In the genomic region with DNA sequence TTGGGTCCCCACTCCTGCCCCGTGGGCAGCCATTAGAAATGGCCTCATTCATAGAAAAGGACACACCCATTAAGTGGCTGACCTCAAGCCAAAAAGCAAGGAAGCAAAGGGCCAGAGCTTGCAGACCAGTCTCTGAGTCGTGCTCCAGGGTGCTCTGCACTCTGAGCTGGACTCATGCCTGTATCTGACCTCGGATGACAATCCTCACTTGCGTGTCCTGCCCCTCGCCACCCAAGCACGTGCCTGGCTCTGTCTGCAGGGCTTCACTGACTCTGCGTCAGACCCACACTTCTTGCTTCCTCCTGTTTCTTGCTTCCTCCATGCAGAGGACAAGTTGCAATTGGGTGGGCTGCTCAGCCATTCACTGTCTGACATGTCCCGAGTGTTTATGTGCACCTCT, we compare ENCODE assay signal across 16 cellular contexts.
"Had no signal": no experiment of that assay in that cellular context is flagged by ENCODE, and none has a peak within 500 bp of the region (broad histone marks: within the 10 kb centered on the region; RNA-seq: fewer than 3 reads in every experiment).

No MANE protein-coding gene starts in this region.

- H3K4me3 Mint-ChIP-seq: activated naive CD8-positive, alpha-beta T cell; activated T-helper 1 cell treated with anti-CD3 and anti-CD28 coated beads, Interleukin-12 subunit alpha, Interleukin-12 subunit beta, Interleukin-2, Interleukin-4 antibody, amounts not matched to agents 30 ng/mL and 10 ng/mL and 1 ng/mL, durations not matched to agents 14 hours and 24 hours and 36 hours; effector memory CD8-positive, alpha-beta T cell; natural killer cell; stimulated activated naive CD8-positive, alpha-beta T cell treated with anti-CD3 and anti-CD28 coated beads, Interleukin-15, Interleukin-2, amounts not matched to agents 100 ng/mL and 50 ng/mL, for 24 hours had no signal

- H3K36me3 ChIP-seq: esophagus squamous epithelium, tibial nerve, uterus, WERI-Rb-1 had no signal

- DNase-seq: activated CD4-positive, alpha-beta T cell treated with anti-CD3 and anti-CD28 coated beads for 1 hour; activated CD8-positive, alpha-beta memory T cell treated with anti-CD3 and anti-CD28 coated beads for 24 hours; activated gamma-delta T cell treated with Interleukin-2 at 50 U/mL for 16 hours; activated T-cell treated with anti-CD3 and anti-CD28 coated beads for 4 hours; effector memory CD8-positive, alpha-beta T cell; esophagus squamous epithelium; islet precursor cell; mesendoderm; natural killer cell; uterus; WERI-Rb-1 had no signal

- H3K9me3 ChIP-seq: uterus had no signal

- H3K9me3 Mint-ChIP-seq: activated T-helper 1 cell treated with anti-CD3 and anti-CD28 coated beads, Interleukin-12 subunit alpha, Interleukin-12 subunit beta, Interleukin-2, Interleukin-4 antibody, amounts not matched to agents 30 ng/mL and 10 ng/mL and 1 ng/mL, durations not matched to agents 14 hours and 24 hours and 36 hours; effector memory CD8-positive, alpha-beta T cell; stimulated activated naive CD8-positive, alpha-beta T cell treated with anti-CD3 and anti-CD28 coated beads, Interleukin-15, Interleukin-2, amounts not matched to agents 100 ng/mL and 50 ng/mL, for 24 hours had no signal

- H3K4me1 Mint-ChIP-seq: natural killer cell had no signal

- H3K27me3 Mint-ChIP-seq: activated naive CD8-positive, alpha-beta T cell had no signal

- ATAC-seq: effector memory CD8-positive, alpha-beta T cell; natural killer cell had no signal

- H3K4me1 ChIP-seq: esophagus squamous epithelium, tibial nerve, uterus had no signal

- H3K79me2 ChIP-seq: hepatocyte had no signal

- H3K36me3 Mint-ChIP-seq: activated naive CD8-positive, alpha-beta T cell; natural killer cell had no signal

- H3K27me3 ChIP-seq: tibial nerve, uterus had no signal

- H3K27ac ChIP-seq: esophagus squamous epithelium, hepatocyte, tibial nerve, uterus, WERI-Rb-1 had no signal

- H3K4me2 ChIP-seq: hepatocyte had no signal

- H3K4me3 ChIP-seq: esophagus squamous epithelium, hepatocyte, tibial nerve, uterus had no signal

- H3K27ac Mint-ChIP-seq: activated naive CD8-positive, alpha-beta T cell; activated T-helper 1 cell treated with anti-CD3 and anti-CD28 coated beads, Interleukin-12 subunit alpha, Interleukin-12 subunit beta, Interleukin-2, Interleukin-4 antibody, amounts not matched to agents 30 ng/mL and 10 ng/mL and 1 ng/mL, durations not matched to agents 14 hours and 24 hours and 36 hours; effector memory CD8-positive, alpha-beta T cell; natural killer cell; stimulated activated naive CD8-positive, alpha-beta T cell treated with anti-CD3 and anti-CD28 coated beads, Interleukin-15, Interleukin-2, amounts not matched to agents 100 ng/mL and 50 ng/mL, for 24 hours had no signal

- H2AFZ ChIP-seq: hepatocyte had no signal
